Comparison of ENCODE assay signal across 17 cellular contexts in the genomic region with DNA sequence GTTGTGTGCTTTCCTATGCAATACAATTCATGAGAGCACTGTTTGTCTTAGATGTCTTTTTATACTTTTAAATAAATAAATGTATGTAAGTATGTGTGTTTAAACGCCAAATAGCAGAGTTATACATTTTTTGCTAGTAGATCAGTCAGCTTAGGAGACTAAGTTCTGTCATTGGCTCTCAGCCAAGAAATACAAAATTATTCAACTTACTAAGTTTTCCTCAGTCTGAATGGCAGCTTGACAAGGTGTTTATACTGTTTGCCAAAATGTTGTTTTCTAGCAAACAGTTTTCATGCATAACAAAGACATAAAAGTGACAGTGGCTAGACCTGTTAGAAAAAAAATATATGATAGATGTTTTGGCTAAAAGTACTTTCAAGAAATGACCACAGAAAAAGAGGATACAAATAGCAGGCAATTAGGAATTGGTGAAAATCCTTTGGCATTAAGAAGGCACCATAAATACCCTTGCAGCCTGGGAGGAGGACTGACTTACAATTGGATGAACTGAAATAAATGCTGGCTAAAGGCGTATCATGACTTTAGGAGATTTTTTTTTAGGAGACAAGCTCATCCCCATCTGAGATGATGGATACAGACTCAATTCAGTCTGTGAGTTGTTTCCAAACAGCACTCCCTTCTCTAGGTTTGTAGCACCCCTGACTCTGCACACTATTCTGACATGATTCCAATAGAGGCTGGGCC. TPM values are rescaled to one million over a fixed set of nuclear protein-coding genes. Genes with fewer than 3 reads are reported as not detected.
"Had no signal": no experiment of that assay in that cellular context is flagged by ENCODE, and none has a peak within 500 bp of the region (broad histone marks: within the 10 kb centered on the region; RNA-seq: fewer than 3 reads in every experiment).

No MANE protein-coding gene starts in this region.

- H3K36me3 Mint-ChIP-seq: T-cell had no signal

- H3K36me3 ChIP-seq: esophagus muscularis mucosa, gastrocnemius medialis, left ventricle myocardium inferior, pancreas, stomach, WERI-Rb-1 had no signal

- H3K27me3 ChIP-seq: esophagus muscularis mucosa, gastrocnemius medialis, pancreas, stomach had no signal

- H3K9me3 Mint-ChIP-seq: activated T-helper 1 cell treated with anti-CD3 and anti-CD28 coated beads, Interleukin-12 subunit alpha, Interleukin-12 subunit beta, Interleukin-2, Interleukin-4 antibody, amounts not matched to agents 30 ng/mL and 10 ng/mL and 1 ng/mL, durations not matched to agents 14 hours and 24 hours and 36 hours; dendritic cell treated with granulocyte-macrophage colony-stimulating factor and Interleukin-4, amounts not matched to agents 40 ng/mL and 50 ng/mL, for 4 days; neural crest cell; T-cell had no signal

- H3K9me3 ChIP-seq: esophagus muscularis mucosa, gastrocnemius medialis, left ventricle myocardium inferior, pancreas, stomach had no signal

- H3K27ac ChIP-seq: esophagus muscularis mucosa, gastrocnemius medialis, left ventricle myocardium inferior, pancreas, skin epidermis, stomach, WERI-Rb-1 had no signal

- ATAC-seq: activated CD4-positive, alpha-beta T cell treated with anti-CD3 and anti-CD28 coated beads for 36 hours; gastrocnemius medialis; pancreas; T-cell had no signal

- H3K27ac Mint-ChIP-seq: activated CD4-positive, alpha-beta T cell treated with anti-CD3 and anti-CD28 coated beads for 36 hours; activated T-helper 1 cell treated with anti-CD3 and anti-CD28 coated beads, Interleukin-12 subunit alpha, Interleukin-12 subunit beta, Interleukin-2, Interleukin-4 antibody, amounts not matched to agents 30 ng/mL and 10 ng/mL and 1 ng/mL, durations not matched to agents 14 hours and 24 hours and 36 hours; dendritic cell treated with granulocyte-macrophage colony-stimulating factor and Interleukin-4, amounts not matched to agents 40 ng/mL and 50 ng/mL, for 4 days; T-cell had no signal

- H3K27me3 Mint-ChIP-seq: activated CD4-positive, alpha-beta T cell treated with anti-CD3 and anti-CD28 coated beads for 36 hours; dendritic cell treated with granulocyte-macrophage colony-stimulating factor and Interleukin-4, amounts not matched to agents 40 ng/mL and 50 ng/mL, for 4 days; T-cell had no signal

- H3K4me3 ChIP-seq: esophagus muscularis mucosa, gastrocnemius medialis, left ventricle myocardium inferior, pancreas, skin epidermis, stomach had no signal

- H3K4me3 Mint-ChIP-seq: activated CD4-positive, alpha-beta T cell treated with anti-CD3 and anti-CD28 coated beads for 36 hours; activated T-helper 1 cell treated with anti-CD3 and anti-CD28 coated beads, Interleukin-12 subunit alpha, Interleukin-12 subunit beta, Interleukin-2, Interleukin-4 antibody, amounts not matched to agents 30 ng/mL and 10 ng/mL and 1 ng/mL, durations not matched to agents 14 hours and 24 hours and 36 hours; dendritic cell treated with granulocyte-macrophage colony-stimulating factor and Interleukin-4, amounts not matched to agents 40 ng/mL and 50 ng/mL, for 4 days; neural crest cell; T-cell had no signal

- DNase-seq: activated CD4-positive, alpha-beta T cell treated with anti-CD3 and anti-CD28 coated beads for 36 hours; activated naive CD4-positive, alpha-beta T cell; central memory CD4-positive, alpha-beta T cell; gastrocnemius medialis; left ventricle myocardium inferior; pancreas; stimulated activated CD4-positive, alpha-beta T cell treated with anti-CD3 and anti-CD28 coated beads, Interleukin-4, amount 100 ng/mL, for 4 hours; stomach; T-cell; T1000; WERI-Rb-1 had no signal

- FAIRE-seq: keratinocyte, pancreas had no signal

RNA-seq across cellular contexts. Expression of gene TICAM2, which starts 7.8 kb away (rescaled TPM):
- polyA plus RNA-seq: keratinocyte had no signal
